In genomic region chr2:96305091-96305978, GRCh38 we compare ENCODE assay signal across 1 cellular context.
TF ChIP-seq lines count a peak whose summit lies in the region.

Gene SNRNP200, minus strand, starts transcription at chr2:96305546. Its CDS starts 109 bp downstream, at chr2:96305437.

TF ChIP-seq in HepG2, 621 proteins besides CTCF, POLR2A, EP300 and RAD21 (continued from another document and continues in another):
- TF ChIP-seq SNAPC4 (CRISPR knock-in tag; IDR thresholded peaks at IDR 0.05) (peak; percentile 85), KDM4B (CRISPR knock-in tag; IDR thresholded peaks at IDR 0.05) (peak; percentile 56; the same call in 1 of the 2 replicates), UBTF (CRISPR knock-in tag; IDR thresholded peaks at IDR 0.05) (peak; percentile 95), SMAD1 (CRISPR knock-in tag; IDR thresholded peaks at IDR 0.05; ENCODE audit: borderline replicate concordance, low read depth) (0 out of 2 replicates have a peak, but pooled peaks have one; percentile 32), CEBPB (IDR thresholded peaks at IDR 0.05; ENCODE audit: borderline replicate concordance, low read depth, low read length) (0 out of 2 replicates have a peak, but pooled peaks have one; percentile 5), CREB1 (IDR thresholded peaks at IDR 0.05) (peak; percentile 54; the same call in 1 of the 2 replicates), CREB1 (CRISPR knock-in tag; IDR thresholded peaks at IDR 0.05) (peak; percentile 92), SSRP1 (CRISPR knock-in tag; IDR thresholded peaks at IDR 0.05) (no peak), KLF9 (CRISPR knock-in tag; IDR thresholded peaks at IDR 0.05; ENCODE audit: low read depth) (peak; percentile 60; the same call in 1 of the 2 replicates), ZFP90 (CRISPR knock-in tag; IDR thresholded peaks at IDR 0.05; ENCODE audit: borderline replicate concordance) (peak; percentile 99), ZNF276 (CRISPR knock-in tag; IDR thresholded peaks at IDR 0.05; ENCODE audit: low read depth) (peak; percentile 88; the same call in 1 of the 2 replicates), ZBTB7A (CRISPR knock-in tag; IDR thresholded peaks at IDR 0.05) (no peak; the same call in 1 of the 2 replicates), ZNF660 (CRISPR knock-in tag; IDR thresholded peaks at IDR 0.05; ENCODE audit: borderline replicate concordance, low read depth) (no peak; the same call in 1 of the 2 replicates), MZF1 (CRISPR knock-in tag; IDR thresholded peaks at IDR 0.05; ENCODE audit: borderline replicate concordance) (peak; percentile 80; the same call in 1 of the 2 replicates), ZSCAN5A (CRISPR knock-in tag; IDR thresholded peaks at IDR 0.05; ENCODE audit: borderline replicate concordance) (0 out of 2 replicates have a peak, but pooled peaks have one; percentile 7), JARID2 (CRISPR knock-in tag; IDR thresholded peaks at IDR 0.05; ENCODE audit: insufficient replicate concordance) (peak; percentile 66), CEBPG (CRISPR knock-in tag; IDR thresholded peaks at IDR 0.05) (no peak; the same call in 1 of the 2 replicates), GMEB1 (CRISPR knock-in tag; IDR thresholded peaks at IDR 0.05; ENCODE audit: borderline replicate concordance) (peak; percentile 96), TIGD3 (CRISPR knock-in tag; IDR thresholded peaks at IDR 0.05; ENCODE audit: borderline replicate concordance) (peak; percentile 96), E2F1 (CRISPR knock-in tag; IDR thresholded peaks at IDR 0.05) (peak; percentile 97), BCL3 (CRISPR knock-in tag; IDR thresholded peaks at IDR 0.05) (peak; percentile 94), EED (CRISPR knock-in tag; IDR thresholded peaks at IDR 0.05) (0 out of 2 replicates have a peak, but pooled peaks have one; percentile 34), POGK (CRISPR knock-in tag; conservative IDR thresholded peaks at IDR 0.05) (peak; percentile 95), AFF4 (CRISPR knock-in tag; IDR thresholded peaks at IDR 0.05) (no peak), JUNB (CRISPR knock-in tag; IDR thresholded peaks at IDR 0.05; ENCODE audit: borderline replicate concordance) (no peak), RCOR2 (CRISPR knock-in tag; IDR thresholded peaks at IDR 0.05) (no peak), NFIB (CRISPR knock-in tag; IDR thresholded peaks at IDR 0.05; ENCODE audit: borderline replicate concordance) (no peak), ZNF225 (CRISPR knock-in tag; IDR thresholded peaks at IDR 0.05) (peak; percentile 51; the same call in 1 of the 2 replicates), ZBTB1 (CRISPR knock-in tag; IDR thresholded peaks at IDR 0.05; ENCODE audit: borderline replicate concordance) (no peak), NRL (CRISPR knock-in tag; IDR thresholded peaks at IDR 0.05; ENCODE audit: borderline replicate concordance) (peak; percentile 97)
